In genomic region chr12:10392394-10392930, GRCh38 we compare ENCODE assay signal across 9 cellular contexts. TPM values are rescaled to one million over a fixed set of nuclear protein-coding genes. Genes with fewer than 3 reads are reported as not detected.
DNase-seq lines count a peak whose midpoint lies in the region; ATAC-seq lines count a peak whose summit lies in the region.
"Had no signal": no experiment of that assay in that cellular context is flagged by ENCODE, and none has a peak within 500 bp of the region (broad histone marks: within the 10 kb centered on the region; RNA-seq: fewer than 3 reads in every experiment).

No MANE protein-coding gene starts in this region.

- H2AK5ac ChIP-seq in neuronal stem cell (ENCODE audit: low read depth, low read length): no peak overlapping the region

- no peak overlapping the region for H3K4me3 ChIP-seq in neuronal stem cell (ENCODE audit: low read length in 2 of 2)
- H3K4me3 ChIP-seq: skin epidermis had no signal

- peak; percentile 21 for DNase-seq in activated T-cell treated with anti-CD3 and anti-CD28 coated beads, Interleukin-2, amount 50 U/mL, for 24 hours
- DNase-seq in activated T-cell treated with anti-CD3 and anti-CD28 coated beads for 4 hours (no peak), NCI-H226 (peak; percentile 78), cerebellar cortex (ENCODE audit: low spot score) (peak; percentile 17), neuronal stem cell (ENCODE audit: low spot score) (no peak), NCI-H2227 (lab: John Stamatoyannopoulos, UW; ENCODE audit: unreplicated experiment) (no peak), NCI-H1417 treated with DMSO at 0.1 percent for 48 hours (lab: John Stamatoyannopoulos, UW) (no peak)

- peaks cover 5% of the 10 kb centered on the region for H3K36me3 Mint-ChIP-seq in activated T-cell treated with anti-CD3 and anti-CD28 coated beads, Interleukin-2, amount 50 U/mL, for 24 hours (ENCODE audit: low read depth)

- ATAC-seq in HG02970 (IDR thresholded peaks at IDR 0.05; ENCODE audit: low FRiP score, unreplicated experiment): peak; percentile 67

- no peak overlapping the region for H2BK120ac ChIP-seq in neuronal stem cell (ENCODE audit: low read depth, low read length)

- H3K23ac ChIP-seq in neuronal stem cell (ENCODE audit: low read depth, low read length, poor library complexity): no peak overlapping the region

- H4K91ac ChIP-seq in neuronal stem cell (ENCODE audit: low read depth, low read length, poor library complexity): no peak overlapping the region

- peaks cover 3% of the 10 kb centered on the region for H3K27me3 Mint-ChIP-seq in activated T-cell treated with anti-CD3 and anti-CD28 coated beads, Interleukin-2, amount 50 U/mL, for 24 hours

- no peak overlapping the region for H2BK15ac ChIP-seq in neuronal stem cell (ENCODE audit: low read length)

- no peak overlapping the region for H3K18ac ChIP-seq in neuronal stem cell (ENCODE audit: low read length)

- H3K79me1 ChIP-seq in neuronal stem cell (ENCODE audit: low read depth, low read length): no peaks in the 10 kb centered on the region

- no peak overlapping the region for H2BK5ac ChIP-seq in neuronal stem cell (ENCODE audit: low read length)

- H3K27me3 ChIP-seq in neuronal stem cell (ENCODE audit: control insufficient read depth in 3 of 3, insufficient read depth in 3 of 3, low read depth in 1 of 3, low read length in 3 of 3): no peaks in the 10 kb centered on the region

- no peak overlapping the region for H3K9ac ChIP-seq in neuronal stem cell (ENCODE audit: low read depth, low read length, poor library complexity)

- H4K8ac ChIP-seq in neuronal stem cell (ENCODE audit: low read depth, low read length): no peak overlapping the region

- peaks cover 47% of the 10 kb centered on the region for H3K4me1 Mint-ChIP-seq in activated T-cell treated with anti-CD3 and anti-CD28 coated beads, Interleukin-2, amount 50 U/mL, for 24 hours (ENCODE audit: low read depth)

- H3K27ac ChIP-seq in neuronal stem cell (replicated peaks; ENCODE audit: low read length): no peak overlapping the region

- H2BK12ac ChIP-seq in neuronal stem cell (ENCODE audit: low read length): no peak overlapping the region

- no peaks in the 10 kb centered on the region for H3K9me3 Mint-ChIP-seq in activated T-cell treated with anti-CD3 and anti-CD28 coated beads, Interleukin-2, amount 50 U/mL, for 24 hours

- H3K36me3 ChIP-seq in neuronal stem cell (replicated peaks in 1 of 2; ENCODE audit: control insufficient read depth in 2 of 2, insufficient read depth in 2 of 2, low read length in 2 of 2): no peaks in the 10 kb centered on the region

- no CpG with 5 or more reads among the region's 7 CpGs for WGBS in neuronal stem cell (ENCODE audit: extremely low coverage in 2 of 2, insufficient read length in 2 of 2, insufficient replicate concordance in 1 of 2), 2 donors

- no peak overlapping the region for H3K4ac ChIP-seq in neuronal stem cell (ENCODE audit: low read length)

- H3K14ac ChIP-seq in neuronal stem cell (ENCODE audit: low read length): no peak overlapping the region

- no peaks in the 10 kb centered on the region for H3K9me3 ChIP-seq in neuronal stem cell (replicated peaks in 1 of 2; ENCODE audit: control insufficient read depth in 2 of 2, insufficient read depth in 1 of 2, low read depth in 1 of 2, low read length in 2 of 2)

- peak overlapping the region; percentile 41 for H2AFZ ChIP-seq in neuronal stem cell (ENCODE audit: low read length)

- peak overlapping the region; percentile 85 for H3K27ac Mint-ChIP-seq in activated T-cell treated with anti-CD3 and anti-CD28 coated beads, Interleukin-2, amount 50 U/mL, for 24 hours

- no peaks in the 10 kb centered on the region for H3K4me1 ChIP-seq in neuronal stem cell (ENCODE audit: control insufficient read depth in 2 of 2, insufficient read depth in 1 of 2, low read depth in 1 of 2, low read length in 2 of 2)

- no peak overlapping the region for H3K4me2 ChIP-seq in neuronal stem cell (ENCODE audit: insufficient read depth, low read length, poor library complexity, severe bottlenecking)

- H3K4me3 Mint-ChIP-seq in activated T-cell treated with anti-CD3 and anti-CD28 coated beads, Interleukin-2, amount 50 U/mL, for 24 hours: peak overlapping the region; percentile 59

RNA-seq across cellular contexts. Expression of gene KLRK1, which starts 2.6 kb away (rescaled TPM):
- not detected for polyA plus RNA-seq in neuronal stem cell (2013, experiment 1 of 2)
- not detected for polyA plus RNA-seq in neuronal stem cell (2013, experiment 2 of 2)

RNA-seq across cellular contexts. Expression of gene KLRC4, which starts 17.1 kb away (rescaled TPM):
- not detected for polyA plus RNA-seq in neuronal stem cell (2013, experiment 1 of 2)
- polyA plus RNA-seq in neuronal stem cell (2013, experiment 2 of 2): not detected

RNA-seq across cellular contexts. Expression of gene KLRC3, which starts 27.9 kb away (rescaled TPM):
- not detected for polyA plus RNA-seq in neuronal stem cell (2013, experiment 1 of 2)
- not detected for polyA plus RNA-seq in neuronal stem cell (2013, experiment 2 of 2)

RNA-seq across cellular contexts. Expression of gene KLRC2, which starts 43.3 kb away (rescaled TPM):
- polyA plus RNA-seq in neuronal stem cell (2013, experiment 1 of 2): not detected
- polyA plus RNA-seq in neuronal stem cell (2013, experiment 2 of 2): not detected

Comparison
In these comparisons a context has a peak if more than half of its experiments do, and no peak if none do; other contexts are left out.
1. DNase-seq: peak in activated T-cell treated with anti-CD3 and anti-CD28 coated beads, Interleukin-2, amount 50 U/mL, for 24 hours (single experiment), NCI-H226 (single experiment) and cerebellar cortex (single experiment); none in activated T-cell treated with anti-CD3 and anti-CD28 coated beads for 4 hours (single experiment), neuronal stem cell (single experiment), NCI-H2227 (single experiment) and NCI-H1417 treated with DMSO at 0.1 percent for 48 hours (single experiment).